In genomic region chr4:110596431-110596830, GRCh38 we compare ENCODE assay signal across 39 cellular contexts. TPM values are rescaled to one million over a fixed set of nuclear protein-coding genes. Genes with fewer than 3 reads are reported as not detected.
"Had no signal": no experiment of that assay in that cellular context is flagged by ENCODE, and none has a peak within 500 bp of the region (broad histone marks: within the 10 kb centered on the region; RNA-seq: fewer than 3 reads in every experiment).

No MANE protein-coding gene starts in this region.

- H3K27me3 ChIP-seq: adrenal gland, ascending aorta, body of pancreas, brain microvascular endothelial cell, breast epithelium, cardiac muscle cell had no signal

- H3K9me3 Mint-ChIP-seq: activated T-helper 2 cell treated with anti-CD3 and anti-CD28 coated beads, Interferon-gamma antibody, Interleukin-2, Interleukin-4, amounts not matched to agents 10 μg/mL and 5 μg/mL and 100 μg/mL, durations not matched to agents 14 hours and 24 hours and 36 hours had no signal

- H3K27ac ChIP-seq: adrenal gland, ascending aorta, body of pancreas, brain microvascular endothelial cell, breast epithelium, cardiac muscle cell had no signal

- H3K4me1 Mint-ChIP-seq: activated naive CD4-positive, alpha-beta T cell treated with anti-CD3 and anti-CD28 coated beads, Interleukin-2, amount 10 ng/mL, durations not matched to agents 7 days and 5 days; activated naive CD4-positive, alpha-beta T cell treated with anti-CD3 and anti-CD28 coated beads, Interleukin-2, amount 50 U/mL, for 24 hours; activated naive CD8-positive, alpha-beta T cell treated with anti-CD3 and anti-CD28 coated beads for 36 hours; activated naive CD8-positive, alpha-beta T cell treated with anti-CD3 and anti-CD28 coated beads, Interleukin-2, amount 10 ng/mL, durations not matched to agents 7 days and 5 days; activated naive CD8-positive, alpha-beta T cell treated with anti-CD3 and anti-CD28 coated beads, Interleukin-2, amount 50 U/mL, for 24 hours; activated T-helper 17 cell treated with anti-CD3 and anti-CD28 coated beads, Interleukin-2, amount 50 U/mL, for 72 hours; brain; central memory CD8-positive, alpha-beta T cell had no signal

- H3K4me3 Mint-ChIP-seq: activated naive CD4-positive, alpha-beta T cell treated with anti-CD3 and anti-CD28 coated beads for 36 hours; activated naive CD4-positive, alpha-beta T cell treated with anti-CD3 and anti-CD28 coated beads, Interleukin-2, amount 10 ng/mL, durations not matched to agents 7 days and 5 days; activated naive CD4-positive, alpha-beta T cell treated with anti-CD3 and anti-CD28 coated beads, Interleukin-2, amount 50 U/mL, for 24 hours; activated naive CD8-positive, alpha-beta T cell; activated naive CD8-positive, alpha-beta T cell treated with anti-CD3 and anti-CD28 coated beads for 36 hours; activated naive CD8-positive, alpha-beta T cell treated with anti-CD3 and anti-CD28 coated beads, Interleukin-2, amount 10 ng/mL, durations not matched to agents 7 days and 5 days; activated naive CD8-positive, alpha-beta T cell treated with anti-CD3 and anti-CD28 coated beads, Interleukin-2, amount 50 U/mL, for 24 hours; activated T-cell treated with anti-CD3 and anti-CD28 coated beads, Interleukin-2, amount 50 U/mL, for 24 hours; activated T-cell treated with anti-CD3 and anti-CD28 coated beads, Interleukin-2, amount 50 U/mL, for 72 hours; activated T-helper 1 cell treated with anti-CD3 and anti-CD28 coated beads, Interleukin-12 subunit alpha, Interleukin-12 subunit beta, Interleukin-2, Interleukin-4 antibody, amounts not matched to agents 30 ng/mL and 10 ng/mL and 1 ng/mL, durations not matched to agents 14 hours and 24 hours and 36 hours; activated T-helper 17 cell treated with anti-CD3 and anti-CD28 coated beads, Interleukin-2, amount 50 U/mL, for 72 hours; brain; central memory CD8-positive, alpha-beta T cell had no signal

- H3K27ac Mint-ChIP-seq: activated naive CD4-positive, alpha-beta T cell treated with anti-CD3 and anti-CD28 coated beads for 36 hours; activated naive CD4-positive, alpha-beta T cell treated with anti-CD3 and anti-CD28 coated beads, Interleukin-2, amount 10 ng/mL, durations not matched to agents 7 days and 5 days; activated naive CD4-positive, alpha-beta T cell treated with anti-CD3 and anti-CD28 coated beads, Interleukin-2, amount 50 U/mL, for 24 hours; activated naive CD4-positive, alpha-beta T cell treated with anti-CD3 and anti-CD28 coated beads, Interleukin-2, amount 50 U/mL, for 72 hours; activated naive CD8-positive, alpha-beta T cell; activated naive CD8-positive, alpha-beta T cell treated with anti-CD3 and anti-CD28 coated beads for 36 hours; activated naive CD8-positive, alpha-beta T cell treated with anti-CD3 and anti-CD28 coated beads, Interleukin-2, amount 10 ng/mL, durations not matched to agents 7 days and 5 days; activated naive CD8-positive, alpha-beta T cell treated with anti-CD3 and anti-CD28 coated beads, Interleukin-2, amount 50 U/mL, for 24 hours; activated T-cell treated with anti-CD3 and anti-CD28 coated beads, Interleukin-2, amount 50 U/mL, for 24 hours; activated T-cell treated with anti-CD3 and anti-CD28 coated beads, Interleukin-2, amount 50 U/mL, for 72 hours; activated T-helper 1 cell treated with anti-CD3 and anti-CD28 coated beads, Interleukin-12 subunit alpha, Interleukin-12 subunit beta, Interleukin-2, Interleukin-4 antibody, amounts not matched to agents 30 ng/mL and 10 ng/mL and 1 ng/mL, durations not matched to agents 14 hours and 24 hours and 36 hours; activated T-helper 17 cell treated with anti-CD3 and anti-CD28 coated beads, Interleukin-2, amount 50 U/mL, for 72 hours; activated T-helper 2 cell treated with anti-CD3 and anti-CD28 coated beads, Interferon-gamma antibody, Interleukin-2, Interleukin-4, amounts not matched to agents 10 μg/mL and 5 μg/mL and 100 μg/mL, durations not matched to agents 14 hours and 24 hours and 36 hours; brain had no signal

- H3K9me3 ChIP-seq: adrenal gland, body of pancreas had no signal

- ATAC-seq: activated naive CD4-positive, alpha-beta T cell treated with anti-CD3 and anti-CD28 coated beads, Interleukin-2, amount 50 U/mL, for 72 hours; activated naive CD8-positive, alpha-beta T cell treated with anti-CD3 and anti-CD28 coated beads, Interleukin-2, amount 50 U/mL, for 24 hours; activated T-cell treated with anti-CD3 and anti-CD28 coated beads, Interleukin-2, amount 50 U/mL, for 72 hours; body of pancreas had no signal

- H3K36me3 ChIP-seq: adrenal gland, ascending aorta, brain microvascular endothelial cell, breast epithelium, cardiac muscle cell had no signal

- DNase-seq: activated effector memory CD4-positive, alpha-beta T cell treated with anti-CD3 and anti-CD28 coated beads, Interleukin-2, amount 50 U/mL, for 16 hours; activated effector memory CD4-positive, alpha-beta T cell treated with Interleukin-2 at 50 U/mL for 16 hours; activated gamma-delta T cell; activated gamma-delta T cell treated with Interleukin-2 at 50 U/mL for 16 hours; activated naive CD4-positive, alpha-beta T cell; activated naive CD4-positive, alpha-beta T cell treated with anti-CD3 and anti-CD28 coated beads for 36 hours; activated naive CD4-positive, alpha-beta T cell treated with anti-CD3 and anti-CD28 coated beads, Interleukin-2, amount 10 ng/mL, durations not matched to agents 7 days and 5 days; activated naive CD4-positive, alpha-beta T cell treated with anti-CD3 and anti-CD28 coated beads, Interleukin-2, amount 50 U/mL, for 16 hours; activated naive CD4-positive, alpha-beta T cell treated with Interleukin-2 at 50 U/mL for 16 hours; activated naive CD8-positive, alpha-beta T cell treated with anti-CD3 and anti-CD28 coated beads for 36 hours; activated naive CD8-positive, alpha-beta T cell treated with anti-CD3 and anti-CD28 coated beads, Interleukin-2, amount 10 ng/mL, durations not matched to agents 7 days and 5 days; activated naive CD8-positive, alpha-beta T cell treated with anti-CD3 and anti-CD28 coated beads, Interleukin-2, amount 50 U/mL, for 24 hours; activated T-cell treated with anti-CD3 and anti-CD28 coated beads, Interleukin-2, amount 50 U/mL, for 24 hours; activated T-cell treated with anti-CD3 and anti-CD28 coated beads, Interleukin-2, amount 50 U/mL, for 48 hours; activated T-cell treated with anti-CD3 and anti-CD28 coated beads, Interleukin-2, amount 50 U/mL, for 72 hours; adrenal gland; amniotic stem cell; amygdala; anterior cingulate cortex; aorta; body of pancreas; brain microvascular endothelial cell; caudate nucleus; central memory CD4-positive, alpha-beta T cell; cerebellar nuclear complex had no signal

- H3K4me3 ChIP-seq: adrenal gland, ascending aorta, body of pancreas, breast epithelium, cardiac muscle cell had no signal

- H3K4me1 ChIP-seq: adrenal gland, ascending aorta, body of pancreas, breast epithelium had no signal

- FAIRE-seq: astrocyte, bronchial epithelial cell had no signal

- H3K36me3 Mint-ChIP-seq: activated naive CD4-positive, alpha-beta T cell treated with anti-CD3 and anti-CD28 coated beads, Interleukin-2, amount 10 ng/mL, durations not matched to agents 7 days and 5 days; activated naive CD4-positive, alpha-beta T cell treated with anti-CD3 and anti-CD28 coated beads, Interleukin-2, amount 50 U/mL, for 24 hours; activated naive CD8-positive, alpha-beta T cell; activated naive CD8-positive, alpha-beta T cell treated with anti-CD3 and anti-CD28 coated beads for 36 hours; activated naive CD8-positive, alpha-beta T cell treated with anti-CD3 and anti-CD28 coated beads, Interleukin-2, amount 10 ng/mL, durations not matched to agents 7 days and 5 days; brain had no signal

RNA-seq across cellular contexts. Expression of gene PITX2, which starts 26.4 kb away (rescaled TPM):
- total RNA-seq: activated naive CD4-positive, alpha-beta T cell treated with anti-CD3 and anti-CD28 coated beads for 36 hours; activated naive CD4-positive, alpha-beta T cell treated with anti-CD3 and anti-CD28 coated beads, Interleukin-2, amount 50 U/mL, for 72 hours; activated naive CD8-positive, alpha-beta T cell treated with anti-CD3 and anti-CD28 coated beads for 36 hours; activated naive CD8-positive, alpha-beta T cell treated with anti-CD3 and anti-CD28 coated beads, Interleukin-2, amount 10 ng/mL, durations not matched to agents 7 days and 5 days; activated T-helper 1 cell treated with anti-CD3 and anti-CD28 coated beads, Interleukin-12 subunit alpha, Interleukin-12 subunit beta, Interleukin-2, Interleukin-4 antibody, amounts not matched to agents 30 ng/mL and 10 ng/mL and 1 ng/mL, durations not matched to agents 14 hours and 24 hours and 36 hours; activated T-helper 2 cell treated with anti-CD3 and anti-CD28 coated beads, Interferon-gamma antibody, Interleukin-2, Interleukin-4, amounts not matched to agents 10 μg/mL and 5 μg/mL and 100 μg/mL, durations not matched to agents 14 hours and 24 hours and 36 hours; adrenal gland; ascending aorta; body of pancreas; cerebellum had no signal
- polyA plus RNA-seq: adrenal gland had no signal
